ENCODE assay signal across 8 cellular contexts in genomic region chr14:101760138-101761011, GRCh38. TPM values are rescaled to one million over a fixed set of nuclear protein-coding genes. Genes with fewer than 3 reads are reported as not detected.
DNase-seq lines count a peak whose midpoint lies in the region; ATAC-seq, FAIRE-seq and TF ChIP-seq lines count a peak whose summit lies in the region.

No MANE protein-coding gene starts in this region.

- no peak for FAIRE-seq in astrocyte (lab: Jason Lieb, UNC)

- peak overlapping the region; percentile 67 for H3K4me3 Mint-ChIP-seq in astrocyte (ENCODE audit: unreplicated experiment)

- no peak for TF ChIP-seq CTCF in GM12865 (IDR thresholded peaks at IDR 0.05; ENCODE audit: insufficient read depth, low read depth, low read length, missing control alignments)
- no peak for TF ChIP-seq CTCF in astrocyte (IDR thresholded peaks at IDR 0.05; ENCODE audit: insufficient read depth, low read depth, low read length)
- no peak for TF ChIP-seq CTCF in right atrium auricular region (IDR thresholded peaks at IDR 0.05)
- no peak for TF ChIP-seq CTCF in psoas muscle (IDR thresholded peaks at IDR 0.05)

- peak; percentile 51 for ATAC-seq in HG02970 (IDR thresholded peaks at IDR 0.05; ENCODE audit: low FRiP score, unreplicated experiment)
- peak; percentile 88 to 92 (median 89) for ATAC-seq in psoas muscle

- H2AFZ ChIP-seq in astrocyte (ENCODE audit: low read depth, low read length): peak overlapping the region; percentile 58

- H3K9me3 Mint-ChIP-seq in astrocyte (ENCODE audit: unreplicated experiment): no peaks in the 10 kb centered on the region

- no peaks in the 10 kb centered on the region for H3K79me2 ChIP-seq in astrocyte (ENCODE audit: insufficient read depth, low read length)

- no peak overlapping the region for H3K27ac ChIP-seq in astrocyte (ENCODE audit: low read depth, low read length)
- H3K27ac ChIP-seq in right atrium auricular region: peak overlapping the region; percentile 95 to 98
- peak overlapping the region; percentile 72 for H3K27ac ChIP-seq in psoas muscle

- no peaks in the 10 kb centered on the region for H3K4me1 ChIP-seq in astrocyte (ENCODE audit: insufficient read depth, low read length)
- peaks cover 0 to 18% of the 10 kb centered on the region in 2 donors for H3K4me1 ChIP-seq in right atrium auricular region
- H3K4me1 ChIP-seq in psoas muscle: no peaks in the 10 kb centered on the region

- 2 to 4% (median 3%) methylated on average over 42 to 56 of the region's 63 CpGs for WGBS in psoas muscle, 3 donors

- intact Hi-C loops in psoas muscle (cut with DNase I): loop anchor here (5.0 to 10.0 kb wide), 2 partner anchors 52 to 164 kb away; no protein-coding TSS in a partner anchor

- H3K36me3 Mint-ChIP-seq in astrocyte (ENCODE audit: low read depth, unreplicated experiment): peaks cover 9% of the 10 kb centered on the region

- no peaks in the 10 kb centered on the region for H3K36me3 ChIP-seq in astrocyte (ENCODE audit: insufficient read depth, low read length)
- H3K36me3 ChIP-seq in right atrium auricular region: peaks cover 9% of the 10 kb centered on the region
- H3K36me3 ChIP-seq in psoas muscle (ENCODE audit: insufficient read depth in 1 of 2, low read depth in 1 of 2): peaks cover 0 to 17% of the 10 kb centered on the region in 2 donors

- DNase-seq in GM12865 (ENCODE audit: low read depth) (peak; percentile 99), NCI-H2029 treated with DMSO at 0.1 percent for 48 hours (lab: John Stamatoyannopoulos, UW) (peak; percentile 37), T-helper 9 cell (peak; percentile 96), astrocyte (ENCODE audit: low read depth) (peak; percentile 91), right atrium auricular region (ENCODE audit: low spot score) (peak; percentile 98), psoas muscle (peak; percentile 98 to 99), ureter (ENCODE audit: low spot score) (peak; percentile 99)

- H3K27me3 Mint-ChIP-seq in astrocyte (ENCODE audit: low read depth, unreplicated experiment): peaks cover 16% of the 10 kb centered on the region

- peak overlapping the region; percentile 100 for H3K4me2 ChIP-seq in astrocyte (ENCODE audit: low read length)

- H3K4me3 ChIP-seq in GM12865 (ENCODE audit: low read depth, low read length) (peak overlapping the region; percentile 38), astrocyte (ENCODE audit: insufficient read depth, low read depth, low read length) (peak overlapping the region; percentile 30), right atrium auricular region (peak overlapping the region; percentile 95 to 97), psoas muscle (peak overlapping the region; percentile 99)

- H3K9me3 ChIP-seq in astrocyte (ENCODE audit: insufficient read depth, low read depth, low read length) (no peaks in the 10 kb centered on the region), right atrium auricular region (no peaks in the 10 kb centered on the region), psoas muscle (no peaks in the 10 kb centered on the region)

- no peaks in the 10 kb centered on the region for H3K4me1 Mint-ChIP-seq in astrocyte (ENCODE audit: low read depth, unreplicated experiment)

- peaks cover 5% of the 10 kb centered on the region for H4K20me1 ChIP-seq in astrocyte (ENCODE audit: insufficient read depth, low read length)

- H3K27me3 ChIP-seq in astrocyte (ENCODE audit: insufficient read depth, low read length) (peaks cover 3% of the 10 kb centered on the region), right atrium auricular region (no peaks in the 10 kb centered on the region), psoas muscle (ENCODE audit: insufficient read depth in 3 of 3, low read length in 2 of 3) (no peaks in the 10 kb centered on the region)

- no peak overlapping the region for H3K9ac ChIP-seq in astrocyte (ENCODE audit: low read length)

- no peak overlapping the region for H3K27ac Mint-ChIP-seq in astrocyte (ENCODE audit: unreplicated experiment)

RNA-seq across cellular contexts. Expression of gene PPP2R5C, which starts 1.1 kb away (rescaled TPM):
- 98.7 and 102 TPM in 2 replicates for total RNA-seq in astrocyte
- total RNA-seq in right atrium auricular region: 10 to 100 TPM; 82.2 to 82.9 TPM
- 10 to 100 TPM; 53.1 to 76.6 (median 63.0) TPM for total RNA-seq in psoas muscle
- polyA plus RNA-seq in psoas muscle: 10 to 100 TPM; 18.2 to 63.4 (median 24.6) TPM
- total RNA-seq in ureter: 155 TPM

Comparison
In these comparisons a context has a peak if more than half of its experiments do, and no peak if none do; other contexts are left out.
1. DNase-seq: peak in every context shown above with its lines; median percentile 99 in GM12865; 99 in ureter; 98 in psoas muscle; 98 in right atrium auricular region; 96 in T-helper 9 cell; 91 in astrocyte; 37 in NCI-H2029 treated with DMSO at 0.1 percent for 48 hours.
2. H3K4me3 ChIP-seq: peak in every context shown above with its lines; median percentile 99 in psoas muscle; 96 in right atrium auricular region; 38 in GM12865; 30 in astrocyte.